Comparison of ENCODE assay signal across 8 cellular contexts in the genomic region with DNA sequence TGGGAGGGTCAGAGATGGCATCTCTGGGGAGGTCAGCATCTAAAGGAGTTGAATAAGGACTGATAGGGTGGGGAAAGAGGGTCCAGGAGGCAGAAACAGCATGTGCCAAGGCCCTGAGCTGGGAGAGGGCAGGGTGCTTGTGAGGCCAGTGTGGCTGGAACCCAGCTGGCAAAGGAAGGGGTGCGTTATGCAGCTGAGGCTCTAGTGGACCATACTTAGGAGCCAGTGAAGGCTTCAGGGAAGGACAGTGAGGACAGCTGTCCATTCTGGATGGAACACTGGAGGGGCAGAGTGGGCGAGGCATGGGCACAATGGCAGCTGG. TPM values are rescaled to one million over a fixed set of nuclear protein-coding genes. Genes with fewer than 3 reads are reported as not detected.
DNase-seq lines count a peak whose midpoint lies in the region; ATAC-seq and TF ChIP-seq lines count a peak whose summit lies in the region.

No MANE protein-coding gene starts in this region.

- no peak for DNase-seq in activated naive CD4-positive, alpha-beta T cell treated with anti-CD3 and anti-CD28 coated beads, Interleukin-2, amount 10 ng/mL, durations not matched to agents 7 days and 5 days
- no peak for DNase-seq in activated naive CD4-positive, alpha-beta T cell (lab: John Stamatoyannopoulos, UW)
- no peak for DNase-seq in activated naive CD4-positive, alpha-beta T cell treated with anti-CD3 and anti-CD28 coated beads, Interleukin-2, amount 50 U/mL, for 72 hours (ENCODE audit: low spot score in 2 of 2)
- no peak for DNase-seq in lower lobe of right lung
- no peak for DNase-seq in tibial artery
- no peak for DNase-seq in immature natural killer cell
- DNase-seq in midbrain (lab: John Stamatoyannopoulos, UW), result no peak

- CTCF ChIA-PET in activated naive CD4-positive, alpha-beta T cell treated with anti-CD3 and anti-CD28 coated beads, Interleukin-2, amount 10 ng/mL, durations not matched to agents 7 days and 5 days (lab: Charles Lee), result interaction anchor here (0.7 to 15.1 kb wide), 28 partner anchors 10 to 508 kb away, joined by 3 to 715 read pairs (median 5); a partner anchor contains a TSS

- ATAC-seq in activated naive CD4-positive, alpha-beta T cell treated with anti-CD3 and anti-CD28 coated beads, Interleukin-2, amount 50 U/mL, for 72 hours, result peak in 1 of 2 donors; percentile 19
- ATAC-seq in lower lobe of right lung (no peak), GM18498 (IDR thresholded peaks at IDR 0.05; ENCODE audit: unreplicated experiment) (no peak)

- no peaks in the 10 kb centered on the region for H3K9me3 Mint-ChIP-seq in activated naive CD4-positive, alpha-beta T cell treated with anti-CD3 and anti-CD28 coated beads, Interleukin-2, amount 10 ng/mL, durations not matched to agents 7 days and 5 days
- H3K9me3 Mint-ChIP-seq in activated naive CD4-positive, alpha-beta T cell treated with anti-CD3 and anti-CD28 coated beads, Interleukin-2, amount 50 U/mL, for 72 hours, result no peaks in the 10 kb centered on the region
- H3K9me3 Mint-ChIP-seq in immature natural killer cell, result no peaks in the 10 kb centered on the region

- H3K9me3 ChIP-seq in lower lobe of right lung (no peaks in the 10 kb centered on the region), tibial artery (no peaks in the 10 kb centered on the region)

- H3K4me3 Mint-ChIP-seq in activated naive CD4-positive, alpha-beta T cell treated with anti-CD3 and anti-CD28 coated beads, Interleukin-2, amount 10 ng/mL, durations not matched to agents 7 days and 5 days, result peak overlapping the region; percentile 5
- no peak overlapping the region for H3K4me3 Mint-ChIP-seq in immature natural killer cell

- peak overlapping the region; percentile 60 for H3K27ac Mint-ChIP-seq in activated naive CD4-positive, alpha-beta T cell treated with anti-CD3 and anti-CD28 coated beads, Interleukin-2, amount 10 ng/mL, durations not matched to agents 7 days and 5 days
- peak overlapping the region; percentile 44 to 89 for H3K27ac Mint-ChIP-seq in activated naive CD4-positive, alpha-beta T cell treated with anti-CD3 and anti-CD28 coated beads, Interleukin-2, amount 50 U/mL, for 72 hours
- no peak overlapping the region for H3K27ac Mint-ChIP-seq in immature natural killer cell

- no peak for TF ChIP-seq CTCF in lower lobe of right lung (IDR thresholded peaks at IDR 0.05)
- TF ChIP-seq CTCF in tibial artery (IDR thresholded peaks at IDR 0.05), result no peak

- H3K27me3 Mint-ChIP-seq in activated naive CD4-positive, alpha-beta T cell treated with anti-CD3 and anti-CD28 coated beads, Interleukin-2, amount 10 ng/mL, durations not matched to agents 7 days and 5 days, result peaks cover 19% of the 10 kb centered on the region
- peaks cover 4 to 11% (median 9%) of the 10 kb centered on the region in 3 donors for H3K27me3 Mint-ChIP-seq in immature natural killer cell (ENCODE audit: low read depth in 3 of 3)

- H3K4me3 ChIP-seq in lower lobe of right lung (no peak overlapping the region), tibial artery (no peak overlapping the region)

- H3K27me3 ChIP-seq in lower lobe of right lung (ENCODE audit: low read depth) (no peaks in the 10 kb centered on the region), tibial artery (no peaks in the 10 kb centered on the region)

- H3K27ac ChIP-seq in lower lobe of right lung (peak overlapping the region; percentile 75), tibial artery (peak overlapping the region; percentile 88 to 92)

- peaks cover 31% of the 10 kb centered on the region for H3K4me1 Mint-ChIP-seq in activated naive CD4-positive, alpha-beta T cell treated with anti-CD3 and anti-CD28 coated beads, Interleukin-2, amount 10 ng/mL, durations not matched to agents 7 days and 5 days
- H3K4me1 Mint-ChIP-seq in immature natural killer cell, result peaks cover 9 to 11% of the 10 kb centered on the region in 2 donors

- H3K36me3 Mint-ChIP-seq in activated naive CD4-positive, alpha-beta T cell treated with anti-CD3 and anti-CD28 coated beads, Interleukin-2, amount 10 ng/mL, durations not matched to agents 7 days and 5 days, result no peaks in the 10 kb centered on the region
- H3K36me3 Mint-ChIP-seq in activated naive CD4-positive, alpha-beta T cell treated with anti-CD3 and anti-CD28 coated beads, Interleukin-2, amount 50 U/mL, for 72 hours, result no peaks in the 10 kb centered on the region
- no peaks in the 10 kb centered on the region for H3K36me3 Mint-ChIP-seq in immature natural killer cell

- intact Hi-C loops in lower lobe of right lung (cut with DNase I) (no loop called here), tibial artery (cut with DNase I; ENCODE audit: low total_unique reads) (no loop called here)

- H3K36me3 ChIP-seq in lower lobe of right lung (no peaks in the 10 kb centered on the region), tibial artery (no peaks in the 10 kb centered on the region)

- H3K4me1 ChIP-seq in lower lobe of right lung (peaks cover 16% of the 10 kb centered on the region), tibial artery (peaks cover 0 to 23% (median 3%) of the 10 kb centered on the region in 4 donors)

RNA-seq across cellular contexts. Expression of a gene that starts 57.1 kb away (rescaled TPM):
- 1,000 to 10,000 TPM; 1,409 to 1,417 TPM for total RNA-seq in activated naive CD4-positive, alpha-beta T cell treated with anti-CD3 and anti-CD28 coated beads, Interleukin-2, amount 50 U/mL, for 72 hours
- total RNA-seq in lower lobe of right lung, result 959 TPM
- 100 to 1,000 TPM; 524 to 763 (median 531) TPM for polyA plus RNA-seq in immature natural killer cell

Comparison
In these comparisons a context has a peak if more than half of its experiments do, and no peak if none do; other contexts are left out.
1. H3K27ac Mint-ChIP-seq: peak in activated naive CD4-positive, alpha-beta T cell treated with anti-CD3 and anti-CD28 coated beads, Interleukin-2, amount 10 ng/mL, durations not matched to agents 7 days and 5 days (single experiment) and activated naive CD4-positive, alpha-beta T cell treated with anti-CD3 and anti-CD28 coated beads, Interleukin-2, amount 50 U/mL, for 72 hours (2 of 2); none in immature natural killer cell (0 of 6).